In genomic region chr11:96061730-96062524, GRCh38 we compare ENCODE assay signal across 9 cellular contexts.
A peak's percentile ranks its signal among the peaks of the same experiment; 100 is the strongest.
DNase-seq lines count a peak whose midpoint lies in the region; ATAC-seq and TF ChIP-seq lines count a peak whose summit lies in the region.
"Had no signal": no experiment of that assay in that cellular context is flagged by ENCODE, and none has a peak within 500 bp of the region (broad histone marks: within the 10 kb centered on the region; RNA-seq: fewer than 3 reads in every experiment).

No MANE protein-coding gene starts in this region.

- H3K27me3 ChIP-seq in PC-9 (ENCODE audit: insufficient read depth, low read depth) = no peaks in the 10 kb centered on the region
- H3K27me3 ChIP-seq in foreskin keratinocyte = no peaks in the 10 kb centered on the region

- no peak overlapping the region for H2AFZ ChIP-seq in PC-9

- H3K79me2 ChIP-seq in PC-9 (ENCODE audit: low read depth) = peaks cover 64% of the 10 kb centered on the region

- H3K4me1 ChIP-seq in PC-9 (replicated peaks; ENCODE audit: insufficient read depth) = peaks cover 44% of the 10 kb centered on the region
- peaks cover 10% of the 10 kb centered on the region for H3K4me1 ChIP-seq in foreskin keratinocyte

- intact Hi-C loops in PC-9 (cut with micrococcal nuclease; ENCODE audit: unreplicated experiment) = no loop called here

- H3K4me3 ChIP-seq in PC-9 = no peak overlapping the region

- no peaks in the 10 kb centered on the region for H4K20me1 ChIP-seq in PC-9 (ENCODE audit: insufficient read depth)

- POLR2A ChIA-PET in PC-9 (lab: Charles Lee; ENCODE audit: unreplicated experiment) = interaction anchor here (0.7 to 0.8 kb wide), 2 partner anchors 24 to 34 kb away, joined by 4 to 10 read pairs; no protein-coding TSS in a partner anchor
- POLR2A ChIA-PET in GM10248 (lab: Yijun Ruan, JAX) = no interaction called here

- H3K27ac ChIP-seq in PC-9 (peak overlapping the region; percentile 66), foreskin keratinocyte (no peak overlapping the region)

- H3K36me3 ChIP-seq in PC-9 (ENCODE audit: low read depth) = peaks cover 19% of the 10 kb centered on the region

- CTCF ChIA-PET in PC-9 (lab: Charles Lee) = no interaction called here
- CTCF ChIA-PET in GM10248 (lab: Yijun Ruan, JAX) = interaction anchor here (1.0 to 2.0 kb wide), 6 partner anchors 9 to 281 kb away, joined by 3 to 5 read pairs (median 4); partner anchors contain the start of gene MAML2

- H3K9me3 ChIP-seq in PC-9 (ENCODE audit: insufficient read depth, low read depth) = no peaks in the 10 kb centered on the region

- peak overlapping the region; percentile 29 for H3K4me2 ChIP-seq in PC-9

- no TSS peak for BruUV-seq in PC-9 (replicated peaks; lab: Mats Ljungman, UMichigan)

- ATAC-seq in GM21529 (IDR thresholded peaks at IDR 0.05; ENCODE audit: unreplicated experiment) = peak; percentile 55
- ATAC-seq in foreskin keratinocyte = peak; percentile 41

- H3K9me2 ChIP-seq in PC-9 (ENCODE audit: insufficient read depth) = no peaks in the 10 kb centered on the region

- peak; percentile 73 for DNase-seq in Daoy (ENCODE audit: low read depth)
- DNase-seq in PC-9 = peak in 1 of 2 experiments; percentile 88
- DNase-seq in foreskin keratinocyte = peak; percentile 44 to 70
- DNase-seq in NCI-H1436 treated with DMSO at 0.1 percent for 48 hours (lab: John Stamatoyannopoulos, UW) = no peak
- no peak for DNase-seq in NCI-H1694 treated with DMSO at 0.1 percent for 48 hours (lab: John Stamatoyannopoulos, UW)
- no peak for DNase-seq in NCI-H526 (lab: John Stamatoyannopoulos, UW)
- DNase-seq in GM10248 (ENCODE audit: extremely low spot score) = no peak
- DNase-seq: NCI-H1092 had no signal

- no peak for TF ChIP-seq CTCF in PC-9 (conservative IDR thresholded peaks at IDR 0.05)
- no peak for TF ChIP-seq CTCF in foreskin keratinocyte (conservative IDR thresholded peaks at IDR 0.05)
- no peak for TF ChIP-seq CTCF in GM10248 (IDR thresholded peaks at IDR 0.05; ENCODE audit: control extremely low read depth, extremely low read depth, low read depth, missing control alignments)

- H3F3A ChIP-seq in PC-9 (ENCODE audit: insufficient read depth, low read depth) = peaks cover 23% of the 10 kb centered on the region

Comparison
In these comparisons a context has a peak if more than half of its experiments do, and no peak if none do; other contexts are left out.
1. DNase-seq: peak in Daoy (single experiment) and foreskin keratinocyte (2 of 2); none in NCI-H1436 treated with DMSO at 0.1 percent for 48 hours (single experiment), NCI-H1694 treated with DMSO at 0.1 percent for 48 hours (single experiment), NCI-H526 (0 of 2) and GM10248 (single experiment).